Comparison of ENCODE assay signal across 8 cellular contexts in genomic region chr5:95818181-95819147, GRCh38. TPM values are rescaled to one million over a fixed set of nuclear protein-coding genes. Genes with fewer than 3 reads are reported as not detected.
DNase-seq lines count a peak whose midpoint lies in the region; ATAC-seq and TF ChIP-seq lines count a peak whose summit lies in the region.

No MANE protein-coding gene starts in this region.

- H3K36me3 Mint-ChIP-seq in activated CD4-positive, alpha-beta T cell treated with anti-CD3 and anti-CD28 coated beads, Interleukin-2, amount 10 ng/mL, durations not matched to agents 24 days and 14 days (ENCODE audit: low read depth) = peaks cover 31% of the 10 kb centered on the region
- peaks cover 63% of the 10 kb centered on the region for H3K36me3 Mint-ChIP-seq in activated CD4-positive, alpha-beta memory T cell treated with anti-CD3 and anti-CD28 coated beads, Interleukin-2, amount 10 ng/mL, durations not matched to agents 7 days and 5 days (ENCODE audit: low read depth)

- H3K9me3 Mint-ChIP-seq in activated CD4-positive, alpha-beta T cell treated with anti-CD3 and anti-CD28 coated beads, Interleukin-2, amount 10 ng/mL, durations not matched to agents 24 days and 14 days = no peaks in the 10 kb centered on the region
- no peaks in the 10 kb centered on the region for H3K9me3 Mint-ChIP-seq in activated CD4-positive, alpha-beta memory T cell treated with anti-CD3 and anti-CD28 coated beads, Interleukin-2, amount 10 ng/mL, durations not matched to agents 7 days and 5 days
- H3K9me3 Mint-ChIP-seq in stimulated activated naive CD8-positive, alpha-beta T cell treated with anti-CD3 and anti-CD28 coated beads, Interleukin-15, amount 100 ng/mL, for 72 hours = no peaks in the 10 kb centered on the region

- H3K4me1 Mint-ChIP-seq in activated CD4-positive, alpha-beta T cell treated with anti-CD3 and anti-CD28 coated beads, Interleukin-2, amount 10 ng/mL, durations not matched to agents 24 days and 14 days = peaks cover 63% of the 10 kb centered on the region
- peaks cover 76% of the 10 kb centered on the region for H3K4me1 Mint-ChIP-seq in activated CD4-positive, alpha-beta memory T cell treated with anti-CD3 and anti-CD28 coated beads, Interleukin-2, amount 10 ng/mL, durations not matched to agents 7 days and 5 days
- H3K4me1 Mint-ChIP-seq in stimulated activated naive CD8-positive, alpha-beta T cell treated with anti-CD3 and anti-CD28 coated beads, Interleukin-15, amount 100 ng/mL, for 72 hours = peaks cover 73% of the 10 kb centered on the region

- CTCF ChIA-PET in activated CD4-positive, alpha-beta memory T cell treated with anti-CD3 and anti-CD28 coated beads, Interleukin-2, amount 10 ng/mL, durations not matched to agents 7 days and 5 days (lab: Charles Lee) = interaction anchor here (1.0 to 8.5 kb wide), 6 partner anchors 9 to 172 kb away, joined by 3 to 75 read pairs (median 8); partner anchors contain the start of gene RFESD

- H3K27me3 Mint-ChIP-seq in activated CD4-positive, alpha-beta T cell treated with anti-CD3 and anti-CD28 coated beads, Interleukin-2, amount 10 ng/mL, durations not matched to agents 24 days and 14 days = no peaks in the 10 kb centered on the region
- no peaks in the 10 kb centered on the region for H3K27me3 Mint-ChIP-seq in activated CD4-positive, alpha-beta memory T cell treated with anti-CD3 and anti-CD28 coated beads, Interleukin-2, amount 10 ng/mL, durations not matched to agents 7 days and 5 days
- no peaks in the 10 kb centered on the region for H3K27me3 Mint-ChIP-seq in stimulated activated naive CD8-positive, alpha-beta T cell treated with anti-CD3 and anti-CD28 coated beads, Interleukin-15, amount 100 ng/mL, for 72 hours

- intact Hi-C loops in activated CD4-positive, alpha-beta T cell treated with anti-CD3 and anti-CD28 coated beads, Interleukin-2, amount 10 ng/mL, durations not matched to agents 24 days and 14 days (cut with micrococcal nuclease) = no loop called here

- ATAC-seq in stimulated activated naive CD8-positive, alpha-beta T cell treated with anti-CD3 and anti-CD28 coated beads, Interleukin-15, amount 100 ng/mL, for 72 hours = peak; percentile 70
- ATAC-seq in HG03025 (IDR thresholded peaks at IDR 0.05; ENCODE audit: low FRiP score, unreplicated experiment) (no peak), SK-N-SH treated with all-trans-retinoic acid at 6 μM for 48 hours (no peak)

- H3K27ac Mint-ChIP-seq in activated CD4-positive, alpha-beta T cell treated with anti-CD3 and anti-CD28 coated beads, Interleukin-2, amount 10 ng/mL, durations not matched to agents 24 days and 14 days = peak overlapping the region; percentile 78
- H3K27ac Mint-ChIP-seq in activated CD4-positive, alpha-beta memory T cell treated with anti-CD3 and anti-CD28 coated beads, Interleukin-2, amount 10 ng/mL, durations not matched to agents 7 days and 5 days = peak overlapping the region; percentile 68
- H3K27ac Mint-ChIP-seq in stimulated activated naive CD8-positive, alpha-beta T cell treated with anti-CD3 and anti-CD28 coated beads, Interleukin-15, amount 100 ng/mL, for 72 hours = peak overlapping the region; percentile 68 to 83

- POLR2A ChIA-PET in activated CD4-positive, alpha-beta memory T cell treated with anti-CD3 and anti-CD28 coated beads, Interleukin-2, amount 10 ng/mL, durations not matched to agents 7 days and 5 days (lab: Charles Lee) = interaction anchor here (0.6 to 7.6 kb wide), 6 partner anchors 8 to 172 kb away, joined by 3 to 113 read pairs (median 6); partner anchors contain the start of gene RFESD

- peak overlapping the region; percentile 77 for H3K4me3 Mint-ChIP-seq in activated CD4-positive, alpha-beta T cell treated with anti-CD3 and anti-CD28 coated beads, Interleukin-2, amount 10 ng/mL, durations not matched to agents 24 days and 14 days
- H3K4me3 Mint-ChIP-seq in activated CD4-positive, alpha-beta memory T cell treated with anti-CD3 and anti-CD28 coated beads, Interleukin-2, amount 10 ng/mL, durations not matched to agents 7 days and 5 days = peak overlapping the region; percentile 66
- peak overlapping the region; percentile 76 to 81 for H3K4me3 Mint-ChIP-seq in stimulated activated naive CD8-positive, alpha-beta T cell treated with anti-CD3 and anti-CD28 coated beads, Interleukin-15, amount 100 ng/mL, for 72 hours

- peak; percentile 71 for DNase-seq in activated CD4-positive, alpha-beta T cell treated with anti-CD3 and anti-CD28 coated beads, Interleukin-2, amount 10 ng/mL, durations not matched to agents 24 days and 14 days
- DNase-seq in activated CD4-positive, alpha-beta T cell treated with anti-CD3 and anti-CD28 coated beads, Interleukin-2, amount 50 U/mL, for 4 hours = no peak
- DNase-seq in activated CD4-positive, alpha-beta memory T cell treated with anti-CD3 and anti-CD28 coated beads, Interleukin-2, amount 10 ng/mL, durations not matched to agents 7 days and 5 days = no peak
- DNase-seq in hippocampal formation (lab: John Stamatoyannopoulos, UW) (peak; percentile 17 to 54), HUDEP-2 (lab: John Stamatoyannopoulos, UW; ENCODE audit: unreplicated experiment in 76 of 76) (no peak)
- DNase-seq in stimulated activated naive CD8-positive, alpha-beta T cell treated with anti-CD3 and anti-CD28 coated beads, Interleukin-15, amount 100 ng/mL, for 72 hours = peak in 1 of 2 donors; percentile 55

TF ChIP-seq in SK-N-SH treated with all-trans-retinoic acid at 6 μM for 48 hours, 23 proteins besides CTCF, POLR2A, EP300 and RAD21:
- TF ChIP-seq TOX (CRISPR knock-in tag; IDR thresholded peaks at IDR 0.05; ENCODE audit: borderline replicate concordance) (no peak), ZNF565 (CRISPR knock-in tag; conservative IDR thresholded peaks at IDR 0.05; ENCODE audit: low read depth) (no peak), ZC3H10 (CRISPR knock-in tag; IDR thresholded peaks at IDR 0.05) (no peak), CSDC2 (CRISPR knock-in tag; IDR thresholded peaks at IDR 0.05) (no peak), PPARA (CRISPR knock-in tag; IDR thresholded peaks at IDR 0.05; ENCODE audit: borderline replicate concordance) (no peak), ESRRG (CRISPR knock-in tag; IDR thresholded peaks at IDR 0.05) (no peak), GLIS3 (CRISPR knock-in tag; IDR thresholded peaks at IDR 0.05) (no peak), ZNF70 (CRISPR knock-in tag; IDR thresholded peaks at IDR 0.05) (no peak), RARB (CRISPR knock-in tag; IDR thresholded peaks at IDR 0.05) (no peak), ZFP3 (CRISPR knock-in tag; IDR thresholded peaks at IDR 0.05) (no peak), ISL1 (CRISPR knock-in tag; IDR thresholded peaks at IDR 0.05) (no peak)
- TF ChIP-seq, protein P1, sequence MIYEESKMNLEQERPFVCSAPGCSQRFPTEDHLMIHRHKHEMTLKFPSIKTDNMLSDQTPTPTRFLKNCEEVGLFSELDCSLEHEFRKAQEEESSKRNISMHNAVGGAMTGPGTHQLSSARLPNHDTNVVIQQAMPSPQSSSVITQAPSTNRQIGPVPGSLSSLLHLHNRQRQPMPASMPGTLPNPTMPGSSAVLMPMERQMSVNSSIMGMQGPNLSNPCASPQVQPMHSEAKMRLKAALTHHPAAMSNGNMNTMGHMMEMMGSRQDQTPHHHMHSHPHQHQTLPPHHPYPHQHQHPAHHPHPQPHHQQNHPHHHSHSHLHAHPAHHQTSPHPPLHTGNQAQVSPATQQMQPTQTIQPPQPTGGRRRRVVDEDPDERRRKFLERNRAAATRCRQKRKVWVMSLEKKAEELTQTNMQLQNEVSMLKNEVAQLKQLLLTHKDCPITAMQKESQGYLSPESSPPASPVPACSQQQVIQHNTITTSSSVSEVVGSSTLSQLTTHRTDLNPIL (CRISPR knock-in tag; IDR thresholded peaks at IDR 0.05; ENCODE audit: low read depth) = no peak
- TF ChIP-seq, protein P2, sequence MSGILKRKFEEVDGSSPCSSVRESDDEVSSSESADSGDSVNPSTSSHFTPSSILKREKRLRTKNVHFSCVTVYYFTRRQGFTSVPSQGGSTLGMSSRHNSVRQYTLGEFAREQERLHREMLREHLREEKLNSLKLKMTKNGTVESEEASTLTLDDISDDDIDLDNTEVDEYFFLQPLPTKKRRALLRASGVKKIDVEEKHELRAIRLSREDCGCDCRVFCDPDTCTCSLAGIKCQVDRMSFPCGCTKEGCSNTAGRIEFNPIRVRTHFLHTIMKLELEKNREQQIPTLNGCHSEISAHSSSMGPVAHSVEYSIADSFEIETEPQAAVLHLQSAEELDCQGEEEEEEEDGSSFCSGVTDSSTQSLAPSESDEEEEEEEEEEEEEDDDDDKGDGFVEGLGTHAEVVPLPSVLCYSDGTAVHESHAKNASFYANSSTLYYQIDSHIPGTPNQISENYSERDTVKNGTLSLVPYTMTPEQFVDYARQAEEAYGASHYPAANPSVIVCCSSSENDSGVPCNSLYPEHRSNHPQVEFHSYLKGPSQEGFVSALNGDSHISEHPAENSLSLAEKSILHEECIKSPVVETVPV (CRISPR knock-in tag; IDR thresholded peaks at IDR 0.05) = no peak
- TF ChIP-seq, protein P3, sequence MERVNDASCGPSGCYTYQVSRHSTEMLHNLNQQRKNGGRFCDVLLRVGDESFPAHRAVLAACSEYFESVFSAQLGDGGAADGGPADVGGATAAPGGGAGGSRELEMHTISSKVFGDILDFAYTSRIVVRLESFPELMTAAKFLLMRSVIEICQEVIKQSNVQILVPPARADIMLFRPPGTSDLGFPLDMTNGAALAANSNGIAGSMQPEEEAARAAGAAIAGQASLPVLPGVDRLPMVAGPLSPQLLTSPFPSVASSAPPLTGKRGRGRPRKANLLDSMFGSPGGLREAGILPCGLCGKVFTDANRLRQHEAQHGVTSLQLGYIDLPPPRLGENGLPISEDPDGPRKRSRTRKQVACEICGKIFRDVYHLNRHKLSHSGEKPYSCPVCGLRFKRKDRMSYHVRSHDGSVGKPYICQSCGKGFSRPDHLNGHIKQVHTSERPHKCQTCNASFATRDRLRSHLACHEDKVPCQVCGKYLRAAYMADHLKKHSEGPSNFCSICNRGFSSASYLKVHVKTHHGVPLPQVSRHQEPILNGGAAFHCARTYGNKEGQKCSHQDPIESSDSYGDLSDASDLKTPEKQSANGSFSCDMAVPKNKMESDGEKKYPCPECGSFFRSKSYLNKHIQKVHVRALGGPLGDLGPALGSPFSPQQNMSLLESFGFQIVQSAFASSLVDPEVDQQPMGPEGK (CRISPR knock-in tag; IDR thresholded peaks at IDR 0.05; ENCODE audit: borderline replicate concordance) = no peak

RNA-seq across cellular contexts. Expression of gene GLRX, which starts 4.1 kb away (rescaled TPM):
- 13.5 and 17.3 TPM in 2 replicates for total RNA-seq in activated CD4-positive, alpha-beta T cell treated with anti-CD3 and anti-CD28 coated beads, Interleukin-2, amount 10 ng/mL, durations not matched to agents 24 days and 14 days
- 10 to 100 TPM; 71.6 to 72.5 TPM for total RNA-seq in activated CD4-positive, alpha-beta memory T cell treated with anti-CD3 and anti-CD28 coated beads, Interleukin-2, amount 10 ng/mL, durations not matched to agents 7 days and 5 days

Comparison
In these comparisons a context has a peak if more than half of its experiments do, and no peak if none do; other contexts are left out.
1. DNase-seq: peak in activated CD4-positive, alpha-beta T cell treated with anti-CD3 and anti-CD28 coated beads, Interleukin-2, amount 10 ng/mL, durations not matched to agents 24 days and 14 days (single experiment) and hippocampal formation (2 of 2); none in activated CD4-positive, alpha-beta T cell treated with anti-CD3 and anti-CD28 coated beads, Interleukin-2, amount 50 U/mL, for 4 hours (0 of 2), activated CD4-positive, alpha-beta memory T cell treated with anti-CD3 and anti-CD28 coated beads, Interleukin-2, amount 10 ng/mL, durations not matched to agents 7 days and 5 days (single experiment) and HUDEP-2 (0 of 76).
2. Peak in every context shown above with its lines, with median percentiles within 50 percentile points of each other: H3K27ac Mint-ChIP-seq and H3K4me3 Mint-ChIP-seq.